23 cellular contexts compared by ENCODE assay signal in genomic region chr4:87981505-87981904, GRCh38. TPM values are rescaled to one million over a fixed set of nuclear protein-coding genes. Genes with fewer than 3 reads are reported as not detected.
DNase-seq lines count a peak whose midpoint lies in the region; ATAC-seq, FAIRE-seq and TF ChIP-seq lines count a peak whose summit lies in the region.
"Had no signal": no experiment of that assay in that cellular context is flagged by ENCODE, and none has a peak within 500 bp of the region (broad histone marks: within the 10 kb centered on the region; RNA-seq: fewer than 3 reads in every experiment).

No MANE protein-coding gene starts in this region.

- H3K79me2 ChIP-seq in HepG2 (ENCODE audit: insufficient read depth, low read length) = peaks cover 6% of the 10 kb centered on the region
- no peaks in the 10 kb centered on the region for H3K79me2 ChIP-seq in neural progenitor cell (ENCODE audit: low read depth)

- no peak overlapping the region for H3K9ac ChIP-seq in HepG2 (ENCODE audit: insufficient read depth, low read depth, low read length)
- H3K9ac ChIP-seq in neural progenitor cell = no peak overlapping the region
- H3K9ac ChIP-seq: BLaER1 had no signal

- H3K9me3 ChIP-seq in HepG2 (ENCODE audit: low read length) = no peaks in the 10 kb centered on the region
- no peaks in the 10 kb centered on the region for H3K9me3 ChIP-seq in right lobe of liver
- no peaks in the 10 kb centered on the region for H3K9me3 ChIP-seq in neural progenitor cell (ENCODE audit: low read depth)
- no peaks in the 10 kb centered on the region for H3K9me3 ChIP-seq in gastroesophageal sphincter
- H3K9me3 ChIP-seq: A549, BE2C, BLaER1 had no signal

- H3K36me3 Mint-ChIP-seq in neural progenitor cell = no peaks in the 10 kb centered on the region
- H3K36me3 Mint-ChIP-seq: CD14-positive monocyte; CD4-positive, alpha-beta memory T cell; CD4-positive, CD25-positive, alpha-beta regulatory T cell had no signal

- TF ChIP-seq POLR2A in HepG2 (IDR thresholded peaks at IDR 0.05; ENCODE audit: insufficient read depth in 1 of 2, low read depth in 2 of 2, low read length in 2 of 2) (no peak), right lobe of liver (IDR thresholded peaks at IDR 0.05) (no peak), gastroesophageal sphincter (IDR thresholded peaks at IDR 0.05) (no peak)

- no peak overlapping the region for H3K27ac Mint-ChIP-seq in neural progenitor cell
- H3K27ac Mint-ChIP-seq: CD14-positive monocyte; CD4-positive, alpha-beta memory T cell; CD4-positive, CD25-positive, alpha-beta regulatory T cell; CD8-positive, alpha-beta memory T cell had no signal

- H3K4me1 ChIP-seq in HepG2 (ENCODE audit: insufficient read depth, low read length) (peaks cover 24% of the 10 kb centered on the region), right lobe of liver (no peaks in the 10 kb centered on the region), neural progenitor cell (no peaks in the 10 kb centered on the region), gastroesophageal sphincter (no peaks in the 10 kb centered on the region)
- H3K4me1 ChIP-seq: BE2C, BLaER1 had no signal

- ATAC-seq in HepG2 (no peak), right lobe of liver (no peak), gastroesophageal sphincter (no peak), GM19467 (IDR thresholded peaks at IDR 0.05; ENCODE audit: unreplicated experiment) (no peak)
- ATAC-seq: A549 had no signal

- intact Hi-C loops in HepG2 (cut with micrococcal nuclease; ENCODE audit: unreplicated experiment) (no loop called here), right lobe of liver (cut with DNase I) (no loop called here)

- H4K20me1 ChIP-seq in HepG2 (ENCODE audit: insufficient read depth, low read length) = no peaks in the 10 kb centered on the region
- no peaks in the 10 kb centered on the region for H4K20me1 ChIP-seq in neural progenitor cell (ENCODE audit: low read depth)
- H4K20me1 ChIP-seq: BLaER1 had no signal

- H3K4me3 Mint-ChIP-seq in neural progenitor cell = no peak overlapping the region
- H3K4me3 Mint-ChIP-seq: CD14-positive monocyte; CD4-positive, alpha-beta memory T cell; CD4-positive, CD25-positive, alpha-beta regulatory T cell; CD8-positive, alpha-beta memory T cell had no signal

- H3K27me3 ChIP-seq in HepG2 (ENCODE audit: control insufficient read depth in 1 of 2, insufficient read depth in 2 of 2, low read length in 2 of 2) (no peaks in the 10 kb centered on the region), right lobe of liver (no peaks in the 10 kb centered on the region), neural progenitor cell (no peaks in the 10 kb centered on the region), gastroesophageal sphincter (no peaks in the 10 kb centered on the region)
- H3K27me3 ChIP-seq: BLaER1 had no signal

- H3K4me3 ChIP-seq in HepG2 (replicated peaks in 1 of 3; ENCODE audit: insufficient read depth in 1 of 3, low read depth in 2 of 3, low read length in 3 of 3) = no peak overlapping the region
- H3K4me3 ChIP-seq in right lobe of liver = no peak overlapping the region
- no peak overlapping the region for H3K4me3 ChIP-seq in neural progenitor cell
- no peak overlapping the region for H3K4me3 ChIP-seq in gastroesophageal sphincter
- H3K4me3 ChIP-seq: A549, BLaER1 had no signal

- POLR2A ChIA-PET in HepG2 (lab: Yijun Ruan, JAX) = no interaction called here

- H3K4me2 ChIP-seq in HepG2 (ENCODE audit: low read depth, low read length) = no peak overlapping the region
- H3K4me2 ChIP-seq in neural progenitor cell = no peak overlapping the region
- H3K4me2 ChIP-seq: A549, BLaER1 had no signal

- H3K36me3 ChIP-seq in HepG2 (replicated peaks in 1 of 2; ENCODE audit: control insufficient read depth in 1 of 2, insufficient read depth in 2 of 2, low read length in 2 of 2) (peaks cover 3 to 17% of the 10 kb centered on the region in 2 experiments; a peak in 4 of 5 replicates), right lobe of liver (no peaks in the 10 kb centered on the region), neural progenitor cell (no peaks in the 10 kb centered on the region), gastroesophageal sphincter (no peaks in the 10 kb centered on the region)
- H3K36me3 ChIP-seq: BE2C, BLaER1 had no signal

- no peaks in the 10 kb centered on the region for H3F3A ChIP-seq in neural progenitor cell (ENCODE audit: low read depth)

- no peaks in the 10 kb centered on the region for H3K27me3 Mint-ChIP-seq in neural progenitor cell (ENCODE audit: insufficient read depth, low read depth)

- H3K4me1 Mint-ChIP-seq in neural progenitor cell = peaks cover 7% of the 10 kb centered on the region

- TF ChIP-seq CTCF in HepG2 (CRISPR knock-in tag; IDR thresholded peaks at IDR 0.05) (no peak), right lobe of liver (IDR thresholded peaks at IDR 0.05) (no peak), neural progenitor cell (IDR thresholded peaks at IDR 0.05) (no peak), gastroesophageal sphincter (IDR thresholded peaks at IDR 0.05) (no peak)

- CTCF ChIA-PET in HepG2 (lab: Yijun Ruan, JAX; ENCODE audit: low intra/inter-chr PET ratio, low total read pairs) = no interaction called here

- no TSS peak for BruUV-seq in HepG2 (replicated peaks; lab: Mats Ljungman, UMichigan)

- H2AFZ ChIP-seq in HepG2 (ENCODE audit: low read length) (no peak overlapping the region), neural progenitor cell (replicated peaks) (no peak overlapping the region)

- no peak for TF ChIP-seq EP300 in HepG2 (IDR thresholded peaks at IDR 0.05; ENCODE audit: low read depth in 2 of 2, low read length in 2 of 2)
- TF ChIP-seq EP300 in HepG2 (CRISPR knock-in tag; IDR thresholded peaks at IDR 0.05; ENCODE audit: borderline replicate concordance) = no peak
- no peak for TF ChIP-seq EP300 in gastroesophageal sphincter (IDR thresholded peaks at IDR 0.05)

- FAIRE-seq in HepG2 (lab: Jason Lieb, UNC) = no peak
- FAIRE-seq: A549, D721Med, GM12891, GM19239 had no signal

- H3K9me3 Mint-ChIP-seq in neural progenitor cell = no peaks in the 10 kb centered on the region
- H3K9me3 Mint-ChIP-seq: CD14-positive monocyte; CD8-positive, alpha-beta memory T cell had no signal

- TF ChIP-seq RAD21 in HepG2 (CRISPR knock-in tag; IDR thresholded peaks at IDR 0.05) = no peak

- WGBS in HepG2 (ENCODE audit: low lambda C conversion rate) = 87% methylated on average over 6 of the region's 7 CpGs
- WGBS in right lobe of liver (ENCODE audit: insufficient coverage, low coverage, low lambda C conversion rate, missing lambda C conversion rate) = 78% methylated on average over 5 of the region's 7 CpGs
- 90 to 96% methylated on average over 5 to 7 of the region's 7 CpGs for WGBS in gastroesophageal sphincter (ENCODE audit: low coverage in 1 of 2), 2 donors

- H3K27ac ChIP-seq in HepG2 (ENCODE audit: extremely low read length, insufficient read depth, low read length) (no peak overlapping the region), right lobe of liver (no peak overlapping the region), neural progenitor cell (no peak overlapping the region), gastroesophageal sphincter (no peak overlapping the region)
- H3K27ac ChIP-seq: 22Rv1, A549, BLaER1 had no signal

- no peak for DNase-seq in HepG2 (ENCODE audit: low spot score)
- no peak for DNase-seq in right lobe of liver
- DNase-seq in neural progenitor cell (ENCODE audit: low spot score) = peak; percentile 41
- peak; percentile 36 for DNase-seq in renal cortical epithelial cell (ENCODE audit: low read depth)
- DNase-seq: ACHN; BE2C; C1 segment of cervical spinal cord; Calu3; CD4-positive, alpha-beta memory T cell; CD4-positive, CD25-positive, alpha-beta regulatory T cell; CD8-positive, alpha-beta memory T cell; COR-L47; DMS79 treated with DMSO at 0.1 percent for 48 hours; GF-D8 had no signal

- in situ Hi-C loops in HepG2 (cut with HindIII; ENCODE audit: extremely low pct_ligation_motif_present, low pct_unique_long_range_greater_than_20kb) = loop anchor here (25.0 kb wide), 2 partner anchors 294 to 444 kb away; partner anchors contain the start of gene SPARCL1

RNA-seq across cellular contexts. Expression of gene SPP1, which starts 6.0 kb away (rescaled TPM):
- total RNA-seq in HepG2 (2016; rRNA removed; fragmentation: Illumina TruSeq; extraction: Trizol) (418 and 788 TPM in 2 replicates), right lobe of liver (100 to 1,000 TPM in 1 of 6 experiments, 10 to 100 TPM in 2, 1 to 10 TPM in 3; 6.0 to 240 (median 15.5) TPM), neural progenitor cell (ENCODE audit: low replicate concordance) (0.54 and 1.1 TPM in 2 replicates), renal cortical epithelial cell (723 and 3,280 TPM in 2 replicates), gastroesophageal sphincter (10 to 100 TPM in 2 of 4 donors, 1 to 10 TPM in 2; 5.6 to 37.8 (median 10.3) TPM)
- 44.1 and 44.9 TPM in 2 replicates for total RNA-seq in HepG2 (2016; cell fraction: cytosol; rRNA removed; fragmentation: Illumina TruSeq; extraction: Trizol; ENCODE audit: low read depth)
- 406 and 814 TPM in 2 replicates for total RNA-seq in HepG2 (2016; cell fraction: insoluble cytoplasmic fraction; rRNA removed; fragmentation: Illumina TruSeq; extraction: Trizol)
- total RNA-seq in HepG2 (2016; cell fraction: membrane; rRNA removed; fragmentation: Illumina TruSeq; extraction: Trizol) = 68.4 and 71.3 TPM in 2 replicates
- 642 and 705 TPM in 2 replicates for total RNA-seq in HepG2 (2016; cell fraction: nucleus; rRNA removed; fragmentation: Illumina TruSeq; extraction: Trizol)
- polyA plus RNA-seq in HepG2 (2011; rRNA removed) = 258 and 682 TPM in 2 replicates
- polyA plus RNA-seq in HepG2 (2011; cell fraction: cytosol; rRNA removed) = 285 and 477 TPM in 2 replicates
- 82.2 and 146 TPM in 2 replicates for polyA plus RNA-seq in HepG2 (2011; cell fraction: nucleus; rRNA removed)
- 66.0 and 113 TPM in 2 replicates for polyA plus RNA-seq in HepG2 (2012)
- 58.0 and 61.3 TPM in 2 replicates for polyA plus RNA-seq in HepG2 (2016; cell fraction: cytosol; fragmentation: Illumina TruSeq; extraction: Trizol; ENCODE audit: low read depth)
- 480 and 506 TPM in 2 replicates for polyA plus RNA-seq in HepG2 (2016; cell fraction: insoluble cytoplasmic fraction; fragmentation: Illumina TruSeq; extraction: Trizol; ENCODE audit: low read depth)
- polyA plus RNA-seq in HepG2 (2016; cell fraction: membrane; fragmentation: Illumina TruSeq; extraction: Trizol; ENCODE audit: low read depth) = 68.7 and 70.1 TPM in 2 replicates
- 1,156 and 1,237 TPM in 2 replicates for polyA plus RNA-seq in HepG2 (2016; cell fraction: nucleus; fragmentation: Illumina TruSeq; extraction: Trizol; ENCODE audit: insufficient read depth, low read depth)
- polyA minus RNA-seq in HepG2 (2011; rRNA and poly(A)+ RNA removed; ENCODE audit: low replicate concordance) = 457 TPM in 1 of 2 replicates, not detected in the other
- 146 and 227 TPM in 2 replicates for polyA minus RNA-seq in HepG2 (2011; cell fraction: cytosol; rRNA and poly(A)+ RNA removed)
- polyA minus RNA-seq in HepG2 (2011; cell fraction: nucleus; rRNA and poly(A)+ RNA removed) = 50.8 and 72.7 TPM in 2 replicates
- total RNA-seq: CD4-positive, CD25-positive, alpha-beta regulatory T cell had no signal
- polyA plus RNA-seq: CD14-positive monocyte; CD4-positive, alpha-beta memory T cell; CD8-positive, alpha-beta memory T cell had no signal

RNA-seq across cellular contexts. Expression of gene PKD2, which starts 25.9 kb away (rescaled TPM):
- 4.6 and 9.1 TPM in 2 replicates for total RNA-seq in HepG2 (2016; rRNA removed; fragmentation: Illumina TruSeq; extraction: Trizol)
- 7.4 TPM in 2 replicates for total RNA-seq in HepG2 (2016; cell fraction: cytosol; rRNA removed; fragmentation: Illumina TruSeq; extraction: Trizol; ENCODE audit: low read depth)
- 5.6 and 10.8 TPM in 2 replicates for total RNA-seq in HepG2 (2016; cell fraction: insoluble cytoplasmic fraction; rRNA removed; fragmentation: Illumina TruSeq; extraction: Trizol)
- total RNA-seq in HepG2 (2016; cell fraction: membrane; rRNA removed; fragmentation: Illumina TruSeq; extraction: Trizol) = 3.7 and 5.3 TPM in 2 replicates
- 16.9 and 18.7 TPM in 2 replicates for total RNA-seq in HepG2 (2016; cell fraction: nucleus; rRNA removed; fragmentation: Illumina TruSeq; extraction: Trizol)
- polyA plus RNA-seq in HepG2 (2011; rRNA removed) = 5.3 and 5.6 TPM in 2 replicates
- polyA plus RNA-seq in HepG2 (2011; cell fraction: cytosol; rRNA removed) = 1.5 and 2.1 TPM in 2 replicates
- polyA plus RNA-seq in HepG2 (2011; cell fraction: nucleus; rRNA removed) = 10.9 and 16.0 TPM in 2 replicates
- 2.9 and 3.0 TPM in 2 replicates for polyA plus RNA-seq in HepG2 (2012)
- polyA plus RNA-seq in HepG2 (2016; cell fraction: cytosol; fragmentation: Illumina TruSeq; extraction: Trizol; ENCODE audit: low read depth) = 0.50 and 0.62 TPM in 2 replicates
- polyA plus RNA-seq in HepG2 (2016; cell fraction: insoluble cytoplasmic fraction; fragmentation: Illumina TruSeq; extraction: Trizol; ENCODE audit: low read depth) = 3.5 and 3.6 TPM in 2 replicates
- polyA plus RNA-seq in HepG2 (2016; cell fraction: membrane; fragmentation: Illumina TruSeq; extraction: Trizol; ENCODE audit: low read depth) = 1.1 and 1.4 TPM in 2 replicates
- 28.6 and 32.6 TPM in 2 replicates for polyA plus RNA-seq in HepG2 (2016; cell fraction: nucleus; fragmentation: Illumina TruSeq; extraction: Trizol; ENCODE audit: insufficient read depth, low read depth)
- polyA minus RNA-seq in HepG2 (2011; rRNA and poly(A)+ RNA removed; ENCODE audit: low replicate concordance) = 8.0 and 11.0 TPM in 2 replicates
- polyA minus RNA-seq in HepG2 (2011; cell fraction: cytosol; rRNA and poly(A)+ RNA removed) = 2.7 and 4.8 TPM in 2 replicates
- polyA minus RNA-seq in HepG2 (2011; cell fraction: nucleus; rRNA and poly(A)+ RNA removed) = 24.5 and 25.1 TPM in 2 replicates
- 1 to 10 TPM; 5.5 to 9.0 (median 6.7) TPM for total RNA-seq in right lobe of liver
- total RNA-seq in neural progenitor cell (ENCODE audit: low replicate concordance) = 36.0 and 40.4 TPM in 2 replicates
- 29.2 and 189 TPM in 2 replicates for total RNA-seq in renal cortical epithelial cell
- 100 to 1,000 TPM in 3 of 4 donors, 10 to 100 TPM in 1; 84.5 to 125 (median 117) TPM for total RNA-seq in gastroesophageal sphincter

Comparison
In these comparisons a context has a peak if more than half of its experiments do, and no peak if none do; other contexts are left out.
1. DNase-seq: peak in neural progenitor cell (single experiment) and renal cortical epithelial cell (single experiment); none in HepG2 (single experiment) and right lobe of liver (0 of 3).